In genomic region chr15:70238917-70239316, GRCh38 we compare ENCODE assay signal across 29 cellular contexts.
"Had no signal": no experiment of that assay in that cellular context is flagged by ENCODE, and none has a peak within 500 bp of the region (broad histone marks: within the 10 kb centered on the region; RNA-seq: fewer than 3 reads in every experiment).

No MANE protein-coding gene starts in this region.

- H3K4me1 Mint-ChIP-seq: central memory CD8-positive, alpha-beta T cell had no signal

- H3K36me3 ChIP-seq: colonic mucosa, esophagus muscularis mucosa, left ventricle myocardium inferior, suprapubic skin, tibial artery had no signal

- DNase-seq: activated CD4-positive, alpha-beta T cell treated with anti-CD3 and anti-CD28 coated beads for 36 hours; activated CD4-positive, CD25-positive, alpha-beta regulatory T cell; activated CD8-positive, alpha-beta memory T cell treated with anti-CD3 and anti-CD28 coated beads, Interleukin-2, amount 10 ng/mL, durations not matched to agents 7 days and 5 days; activated CD8-positive, alpha-beta T cell treated with anti-CD3 and anti-CD28 coated beads, Interleukin-2, amount 10 ng/mL, durations not matched to agents 7 days and 5 days; activated effector memory CD4-positive, alpha-beta T cell treated with Interleukin-2 at 50 U/mL for 16 hours; activated naive CD4-positive, alpha-beta T cell treated with Interleukin-2 at 50 U/mL for 16 hours; anterior cingulate cortex; colonic mucosa; dorsolateral prefrontal cortex; effector memory CD8-positive, alpha-beta T cell; foreskin melanocyte; left ventricle myocardium inferior; retina; stimulated activated CD4-positive, alpha-beta T cell treated with anti-CD3 and anti-CD28 coated beads, Interleukin-15, amount 100 ng/mL, for 24 hours; stimulated activated CD4-positive, alpha-beta T cell treated with anti-CD3 and anti-CD28 coated beads, Interleukin-2, amount 100 ng/mL, for 24 hours; stimulated activated naive B cell treated with anti-CD40 and anti-IgM and Interleukin-4, amounts not matched to agents 10 μg/mL and 1 μg/mL and 100 μg/mL, for 72 hours; T-cell; tibial artery had no signal

- H3K36me3 Mint-ChIP-seq: activated CD8-positive, alpha-beta memory T cell treated with anti-CD3 and anti-CD28 coated beads, Interleukin-2, amount 10 ng/mL, durations not matched to agents 7 days and 5 days; stimulated activated naive B cell treated with anti-CD40 and anti-IgM and Interleukin-4, amounts not matched to agents 10 μg/mL and 1 μg/mL and 100 μg/mL, for 72 hours; T-cell had no signal

- H3K27ac ChIP-seq: colonic mucosa, dorsolateral prefrontal cortex, esophagus muscularis mucosa, left ventricle myocardium inferior, suprapubic skin, tibial artery had no signal

- H3K27me3 Mint-ChIP-seq: activated naive CD8-positive, alpha-beta T cell; central memory CD8-positive, alpha-beta T cell had no signal

- H3K9me3 ChIP-seq: colonic mucosa, esophagus muscularis mucosa, left ventricle myocardium inferior, suprapubic skin, tibial artery had no signal

- H3K4me3 Mint-ChIP-seq: activated CD4-positive, alpha-beta T cell treated with anti-CD3 and anti-CD28 coated beads for 36 hours; activated CD8-positive, alpha-beta memory T cell treated with anti-CD3 and anti-CD28 coated beads, Interleukin-2, amount 10 ng/mL, durations not matched to agents 7 days and 5 days; activated CD8-positive, alpha-beta T cell treated with anti-CD3 and anti-CD28 coated beads, Interleukin-2, amount 10 ng/mL, durations not matched to agents 7 days and 5 days; activated naive CD8-positive, alpha-beta T cell; central memory CD8-positive, alpha-beta T cell; effector memory CD8-positive, alpha-beta T cell; nephron; stimulated activated naive B cell treated with anti-CD40 and anti-IgM and Interleukin-4, amounts not matched to agents 10 μg/mL and 1 μg/mL and 100 μg/mL, for 72 hours; T-cell had no signal

- H3K9me3 Mint-ChIP-seq: central memory CD8-positive, alpha-beta T cell; effector memory CD8-positive, alpha-beta T cell; nephron; T-cell had no signal

- H3K27me3 ChIP-seq: colonic mucosa, esophagus muscularis mucosa, suprapubic skin, tibial artery had no signal

- ATAC-seq: activated CD4-positive, alpha-beta T cell treated with anti-CD3 and anti-CD28 coated beads for 36 hours; activated CD8-positive, alpha-beta memory T cell treated with anti-CD3 and anti-CD28 coated beads, Interleukin-2, amount 10 ng/mL, durations not matched to agents 7 days and 5 days; activated CD8-positive, alpha-beta T cell treated with anti-CD3 and anti-CD28 coated beads, Interleukin-2, amount 10 ng/mL, durations not matched to agents 7 days and 5 days; effector memory CD8-positive, alpha-beta T cell; stimulated activated naive B cell treated with anti-CD40 and anti-IgM and Interleukin-4, amounts not matched to agents 10 μg/mL and 1 μg/mL and 100 μg/mL, for 72 hours; T-cell had no signal

- H3K27ac Mint-ChIP-seq: activated CD4-positive, alpha-beta T cell treated with anti-CD3 and anti-CD28 coated beads for 36 hours; activated CD8-positive, alpha-beta memory T cell treated with anti-CD3 and anti-CD28 coated beads, Interleukin-2, amount 10 ng/mL, durations not matched to agents 7 days and 5 days; activated CD8-positive, alpha-beta T cell treated with anti-CD3 and anti-CD28 coated beads, Interleukin-2, amount 10 ng/mL, durations not matched to agents 7 days and 5 days; activated naive CD8-positive, alpha-beta T cell; effector memory CD8-positive, alpha-beta T cell; nephron; progenitor cell of endocrine pancreas; stimulated activated naive B cell treated with anti-CD40 and anti-IgM and Interleukin-4, amounts not matched to agents 10 μg/mL and 1 μg/mL and 100 μg/mL, for 72 hours; T-cell had no signal

- FAIRE-seq: bronchial epithelial cell, endothelial cell of umbilical vein, islet of Langerhans had no signal

- H3K4me1 ChIP-seq: colonic mucosa, esophagus muscularis mucosa, left ventricle myocardium inferior, suprapubic skin, tibial artery had no signal

- H3K4me3 ChIP-seq: colonic mucosa, dorsolateral prefrontal cortex, esophagus muscularis mucosa, left ventricle myocardium inferior, lung, smooth muscle cell, suprapubic skin, tibial artery had no signal

- H3K4me2 ChIP-seq: smooth muscle cell had no signal
